Comparison of ENCODE assay signal across 9 cellular contexts in the genomic region with DNA sequence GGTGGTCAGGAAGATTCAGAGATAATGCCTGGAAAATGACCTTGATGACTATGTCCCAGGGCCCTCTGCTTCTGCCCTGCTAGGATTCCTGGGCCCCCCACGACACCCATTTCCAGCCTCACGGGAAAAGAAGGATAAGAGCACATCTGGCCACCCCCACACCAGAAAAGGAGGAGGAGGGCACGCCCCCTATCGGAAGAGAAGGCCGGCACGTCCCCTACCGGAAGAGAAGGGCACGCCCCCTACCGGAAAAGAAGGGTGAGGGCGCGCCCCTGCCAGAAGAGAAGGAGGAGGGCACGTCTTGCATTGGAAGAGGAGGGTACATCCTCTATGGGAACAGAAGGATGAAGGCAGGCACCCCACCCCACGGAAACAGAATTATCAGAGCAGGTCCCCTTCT.
A peak's percentile ranks its signal among the peaks of the same experiment; 100 is the strongest.
DNase-seq lines count a peak whose midpoint lies in the region; ATAC-seq, FAIRE-seq and TF ChIP-seq lines count a peak whose summit lies in the region.
"Had no signal": no experiment of that assay in that cellular context is flagged by ENCODE, and none has a peak within 500 bp of the region (broad histone marks: within the 10 kb centered on the region; RNA-seq: fewer than 3 reads in every experiment).

No MANE protein-coding gene starts in this region.

- no peaks in the 10 kb centered on the region for H3K9me3 ChIP-seq in SJCRH30 (replicated peaks)
- no peaks in the 10 kb centered on the region for H3K9me3 ChIP-seq in keratinocyte (ENCODE audit: control insufficient read depth, low read depth, low read length)

- no peaks in the 10 kb centered on the region; the same call in 1 of the 2 replicates for H3K4me1 ChIP-seq in SJCRH30
- H3K4me1 ChIP-seq in keratinocyte (ENCODE audit: control insufficient read depth, extremely low read depth, insufficient read depth, low read length), result no peaks in the 10 kb centered on the region

- no peaks in the 10 kb centered on the region for H3K36me3 ChIP-seq in SJCRH30
- no peaks in the 10 kb centered on the region for H3K36me3 ChIP-seq in keratinocyte (ENCODE audit: control insufficient read depth in 2 of 2, extremely low read depth in 1 of 2, insufficient read depth in 2 of 2, low read length in 2 of 2)

- peak; percentile 44 to 77 (median 63) for TF ChIP-seq CTCF in keratinocyte (optimal IDR thresholded peaks at IDR 0.05 in 1 of 3, IDR thresholded peaks at IDR 0.05 in 1 of 3, conservative IDR thresholded peaks at IDR 0.05 in 1 of 3; ENCODE audit: extremely low read depth in 1 of 3, insufficient read depth in 2 of 3, low read length in 3 of 3)

- no peaks in the 10 kb centered on the region for H4K20me1 ChIP-seq in keratinocyte (ENCODE audit: control insufficient read depth, extremely low read depth, insufficient read depth, low read length)

- DNase-seq in DMS 273 (lab: John Stamatoyannopoulos, UW; ENCODE audit: unreplicated experiment) (peak; percentile 84), DMS 273 treated with DMSO at 0.1 percent for 48 hours (lab: John Stamatoyannopoulos, UW) (no peak), SJCRH30 (peak; percentile 72 to 77), keratinocyte (ENCODE audit: low read depth, low spot score) (no peak), frontal cortex (ENCODE audit: low spot score in 2 of 2) (no peak)
- DNase-seq in activated naive CD4-positive, alpha-beta T cell (lab: John Stamatoyannopoulos, UW), result peak in 3 of 4 experiments; percentile 12 to 54 (median 40)
- DNase-seq in stimulated activated CD8-positive, alpha-beta memory T cell treated with anti-CD3 and anti-CD28 coated beads, Interleukin-2, amount 100 ng/mL, for 1 hour (ENCODE audit: low read depth in 2 of 2), result peak; percentile 17 to 39

- H3K4me3 ChIP-seq in SJCRH30 (no peak overlapping the region), keratinocyte (ENCODE audit: control insufficient read depth in 2 of 3, extremely low read depth in 1 of 3, insufficient read depth in 2 of 3, low read depth in 1 of 3, low read length in 3 of 3) (no peak overlapping the region)

- H3K27ac ChIP-seq in SJCRH30 (no peak overlapping the region), keratinocyte (ENCODE audit: control insufficient read depth, insufficient read depth, low read length) (no peak overlapping the region)

- FAIRE-seq in keratinocyte (lab: Jason Lieb, UNC), result no peak
- FAIRE-seq in frontal cortex (lab: Jason Lieb, UNC), result no peak
- FAIRE-seq: A204.1 had no signal

- no peak for ATAC-seq in GM18511 (IDR thresholded peaks at IDR 0.05; ENCODE audit: unreplicated experiment)

- no peak overlapping the region for H2AFZ ChIP-seq in keratinocyte (ENCODE audit: control insufficient read depth, low read length)

- dilution Hi-C loops in keratinocyte (cut with MboI; ENCODE audit: extremely low pct_ligation_motif_present, low sequenced_read_pairs), result no loop called here

- H3K9me1 ChIP-seq in keratinocyte (ENCODE audit: control insufficient read depth, extremely low read depth, insufficient read depth, low read length), result no peaks in the 10 kb centered on the region

- H3K27me3 ChIP-seq in SJCRH30, result peaks cover 13% of the 10 kb centered on the region
- H3K27me3 ChIP-seq in keratinocyte (ENCODE audit: control insufficient read depth, extremely low read depth, insufficient read depth, low read length), result peaks cover 7% of the 10 kb centered on the region

- no peaks in the 10 kb centered on the region for H3K79me2 ChIP-seq in keratinocyte (ENCODE audit: control insufficient read depth, insufficient read depth, low read length)

- H3K4me2 ChIP-seq in keratinocyte (ENCODE audit: control insufficient read depth, extremely low read depth, insufficient read depth, low read depth, low read length), result no peak overlapping the region

- no peak overlapping the region for H3K9ac ChIP-seq in keratinocyte (ENCODE audit: control insufficient read depth, extremely low read depth, insufficient read depth, low read length)

Comparison
In these comparisons a context has a peak if more than half of its experiments do, and no peak if none do; other contexts are left out.
1. DNase-seq: peak in DMS 273 (single experiment), SJCRH30 (2 of 2), activated naive CD4-positive, alpha-beta T cell (3 of 4) and stimulated activated CD8-positive, alpha-beta memory T cell treated with anti-CD3 and anti-CD28 coated beads, Interleukin-2, amount 100 ng/mL, for 1 hour (2 of 2); none in DMS 273 treated with DMSO at 0.1 percent for 48 hours (single experiment), keratinocyte (single experiment) and frontal cortex (0 of 2).